In the genomic region with DNA sequence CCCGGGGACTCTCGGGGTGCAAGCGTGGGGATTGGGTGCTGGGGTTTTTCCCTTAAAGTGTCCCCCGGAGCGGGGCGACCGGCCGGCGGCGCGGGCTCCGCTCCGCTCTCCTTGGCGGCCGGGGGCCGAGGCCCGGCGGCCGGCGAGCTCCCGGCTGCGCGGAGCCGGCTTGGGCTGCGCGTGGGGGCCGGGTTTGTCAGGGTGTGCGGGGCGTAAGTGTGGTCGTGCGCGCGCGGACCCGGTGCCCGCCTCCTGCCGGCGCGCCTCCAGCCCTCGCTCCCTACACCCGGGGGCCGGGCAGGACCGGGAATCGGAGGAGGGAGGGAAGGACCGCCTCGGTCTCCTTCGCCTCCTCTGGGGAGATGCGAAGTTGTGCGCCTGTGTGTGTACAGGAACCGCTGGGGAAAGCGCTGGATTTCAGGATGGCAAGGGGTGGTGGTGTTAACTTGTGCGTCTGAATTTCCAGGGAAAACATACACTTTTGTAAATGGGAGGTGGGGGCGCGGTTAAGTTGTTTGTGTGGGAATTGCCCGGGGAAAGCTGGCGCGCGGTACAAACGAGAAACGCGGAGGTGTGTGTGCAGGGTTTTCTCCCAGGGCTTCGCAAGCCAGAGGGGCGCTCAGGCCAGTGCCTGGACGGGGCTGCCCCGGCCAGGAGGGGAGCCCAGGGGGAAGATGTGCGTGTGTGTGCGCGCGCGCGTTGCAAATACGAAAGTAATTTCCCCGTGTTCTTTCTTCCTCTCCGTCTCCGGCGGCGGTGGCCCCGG, we compare ENCODE assay signal across 8 cellular contexts. TPM values are rescaled to one million over a fixed set of nuclear protein-coding genes. Genes with fewer than 3 reads are reported as not detected.
A peak's percentile ranks its signal among the peaks of the same experiment; 100 is the strongest.
DNase-seq lines count a peak whose midpoint lies in the region; ATAC-seq, FAIRE-seq and TF ChIP-seq lines count a peak whose summit lies in the region.

No MANE protein-coding gene starts in this region.

- no peaks in the 10 kb centered on the region; a peak in 1 of 5 replicates for H3K27me3 ChIP-seq in HepG2 (ENCODE audit: control insufficient read depth in 1 of 2, insufficient read depth in 2 of 2, low read length in 2 of 2)

- in situ Hi-C loops in HepG2 (cut with HindIII; ENCODE audit: extremely low pct_ligation_motif_present, low pct_unique_long_range_greater_than_20kb) = no loop called here

- H3K4me3 Mint-ChIP-seq in stimulated activated effector memory CD8-positive, alpha-beta T cell treated with anti-CD3 and anti-CD28 coated beads, Interleukin-12 subunit alpha, Interleukin-12 subunit beta, amount 100 ng/mL, for 72 hours = peak overlapping the region; percentile 75

- H4K20me1 ChIP-seq in HepG2 (ENCODE audit: insufficient read depth, low read length) = peaks cover 39% of the 10 kb centered on the region

- ATAC-seq in GM19328 (IDR thresholded peaks at IDR 0.05; ENCODE audit: unreplicated experiment) (peak; percentile 9), HG03442 (IDR thresholded peaks at IDR 0.05; ENCODE audit: unreplicated experiment) (peak; percentile 13), HepG2 (no peak)
- peak; percentile 18 for ATAC-seq in stimulated activated effector memory CD8-positive, alpha-beta T cell treated with anti-CD3 and anti-CD28 coated beads, Interleukin-12 subunit alpha, Interleukin-12 subunit beta, amount 100 ng/mL, for 72 hours

- peak overlapping the region; percentile 97 for H3K27ac ChIP-seq in VCaP
- peak overlapping the region; percentile 91 for H3K27ac ChIP-seq in HepG2 (ENCODE audit: extremely low read length, insufficient read depth, low read length)

- H3K36me3 ChIP-seq in HepG2 (replicated peaks in 1 of 2; ENCODE audit: control insufficient read depth in 1 of 2, insufficient read depth in 2 of 2, low read length in 2 of 2) = no peaks in the 10 kb centered on the region; a peak in 1 of 5 replicates

- no peaks in the 10 kb centered on the region for H3K9me3 Mint-ChIP-seq in stimulated activated effector memory CD8-positive, alpha-beta T cell treated with anti-CD3 and anti-CD28 coated beads, Interleukin-12 subunit alpha, Interleukin-12 subunit beta, amount 100 ng/mL, for 72 hours

- no peak for DNase-seq in AG09309 (ENCODE audit: low read depth)
- peak; percentile 60 for DNase-seq in choroid plexus epithelial cell (ENCODE audit: low read depth)
- no peak for DNase-seq in HepG2 (ENCODE audit: low spot score)
- peak; percentile 22 to 75 for DNase-seq in stimulated activated effector memory CD8-positive, alpha-beta T cell treated with anti-CD3 and anti-CD28 coated beads, Interleukin-12 subunit alpha, Interleukin-12 subunit beta, amount 100 ng/mL, for 72 hours (ENCODE audit: low spot score in 2 of 2)
- no peak for DNase-seq in effector CD8-positive, alpha-beta T cell (lab: John Stamatoyannopoulos, UW)

- H3K79me2 ChIP-seq in HepG2 (ENCODE audit: insufficient read depth, low read length) = peaks cover 50% of the 10 kb centered on the region

- TSS peak; percentile 35 for BruUV-seq in HepG2 (replicated peaks; lab: Mats Ljungman, UMichigan)

- peak overlapping the region; percentile 69 for H3K4me2 ChIP-seq in HepG2 (ENCODE audit: low read depth, low read length)

- peaks cover 56% of the 10 kb centered on the region for H3K4me1 ChIP-seq in HepG2 (ENCODE audit: insufficient read depth, low read length)

- H3K27ac Mint-ChIP-seq in stimulated activated effector memory CD8-positive, alpha-beta T cell treated with anti-CD3 and anti-CD28 coated beads, Interleukin-12 subunit alpha, Interleukin-12 subunit beta, amount 100 ng/mL, for 72 hours = peak overlapping the region; percentile 83

- under 1% methylated on average over 22 of the region's 78 CpGs for WGBS in HepG2 (ENCODE audit: low lambda C conversion rate)

- H3K4me1 Mint-ChIP-seq in stimulated activated effector memory CD8-positive, alpha-beta T cell treated with anti-CD3 and anti-CD28 coated beads, Interleukin-12 subunit alpha, Interleukin-12 subunit beta, amount 100 ng/mL, for 72 hours = peaks cover 45% of the 10 kb centered on the region

- no peak for TF ChIP-seq CTCF in AG09309 (IDR thresholded peaks at IDR 0.05; ENCODE audit: control insufficient read depth, insufficient read depth, low read depth, low read length, missing control alignments)
- 0 out of 2 replicates have a peak, but pooled peaks have one; percentile 10 for TF ChIP-seq CTCF in VCaP (conservative IDR thresholded peaks at IDR 0.05)
- no peak for TF ChIP-seq CTCF in choroid plexus epithelial cell (conservative IDR thresholded peaks at IDR 0.05; ENCODE audit: low read depth, low read length)
- TF ChIP-seq CTCF in HepG2 (CRISPR knock-in tag; IDR thresholded peaks at IDR 0.05) = no peak

- POLR2A ChIA-PET in HepG2 (lab: Yijun Ruan, JAX) = interaction anchor here (0.7 to 6.9 kb wide), 5 partner anchors 10 to 1023 kb away, joined by 3 to 54 read pairs (median 24); no protein-coding TSS in a partner anchor

- intact Hi-C loops in HepG2 (cut with micrococcal nuclease; ENCODE audit: unreplicated experiment) = loop anchor here (2.0 to 5.0 kb wide), 6 partner anchors 25 to 412 kb away; no protein-coding TSS in a partner anchor

- no peaks in the 10 kb centered on the region for H3K9me3 ChIP-seq in HepG2 (ENCODE audit: low read length)

- TF ChIP-seq POLR2A in HepG2 (IDR thresholded peaks at IDR 0.05; ENCODE audit: insufficient read depth in 1 of 2, low read depth in 2 of 2, low read length in 2 of 2) = no peak

- TF ChIP-seq EP300 in HepG2 (IDR thresholded peaks at IDR 0.05; ENCODE audit: low read depth in 2 of 2, low read length in 2 of 2) = no peak
- TF ChIP-seq EP300 in HepG2 (CRISPR knock-in tag; IDR thresholded peaks at IDR 0.05; ENCODE audit: borderline replicate concordance) = no peak

- peak overlapping the region; percentile 91 for H3K9ac ChIP-seq in HepG2 (ENCODE audit: insufficient read depth, low read depth, low read length)

- peaks cover 6% of the 10 kb centered on the region for H3K36me3 Mint-ChIP-seq in stimulated activated effector memory CD8-positive, alpha-beta T cell treated with anti-CD3 and anti-CD28 coated beads, Interleukin-12 subunit alpha, Interleukin-12 subunit beta, amount 100 ng/mL, for 72 hours

- H3K4me3 ChIP-seq in AG09309 (ENCODE audit: control insufficient read depth, low read depth, low read length) (peak overlapping the region; percentile 97), choroid plexus epithelial cell (ENCODE audit: low read depth, low read length) (peak overlapping the region; percentile 91), HepG2 (replicated peaks in 1 of 3; ENCODE audit: insufficient read depth in 1 of 3, low read depth in 2 of 3, low read length in 3 of 3) (peak overlapping the region; percentile 93 to 98 (median 93))

- no peak for FAIRE-seq in HepG2 (lab: Jason Lieb, UNC)

- H2AFZ ChIP-seq in HepG2 (ENCODE audit: low read length) = no peak overlapping the region

- no peak; the same call in 1 of the 2 replicates for TF ChIP-seq RAD21 in HepG2 (CRISPR knock-in tag; IDR thresholded peaks at IDR 0.05)

- CTCF ChIA-PET in HepG2 (lab: Yijun Ruan, JAX; ENCODE audit: low intra/inter-chr PET ratio, low total read pairs) = no interaction called here

TF ChIP-seq in HepG2, 621 proteins besides CTCF, POLR2A, EP300 and RAD21 (continues in another document):
- no peak for TF ChIP-seq NFRKB (IDR thresholded peaks at IDR 0.05)

RNA-seq across cellular contexts. Expression of a gene that starts 0.7 kb away (rescaled TPM):
- total RNA-seq in HepG2 (2016; rRNA removed; fragmentation: Illumina TruSeq; extraction: Trizol) = 5.3 and 11.0 TPM in 2 replicates
- 2.3 and 2.6 TPM in 2 replicates for total RNA-seq in HepG2 (2016; cell fraction: cytosol; rRNA removed; fragmentation: Illumina TruSeq; extraction: Trizol; ENCODE audit: low read depth)
- 5.2 and 10.5 TPM in 2 replicates for total RNA-seq in HepG2 (2016; cell fraction: insoluble cytoplasmic fraction; rRNA removed; fragmentation: Illumina TruSeq; extraction: Trizol)
- 7.0 and 7.7 TPM in 2 replicates for total RNA-seq in HepG2 (2016; cell fraction: membrane; rRNA removed; fragmentation: Illumina TruSeq; extraction: Trizol)
- 9.9 and 13.1 TPM in 2 replicates for total RNA-seq in HepG2 (2016; cell fraction: nucleus; rRNA removed; fragmentation: Illumina TruSeq; extraction: Trizol)
- polyA plus RNA-seq in HepG2 (2011; rRNA removed) = 8.8 and 10.2 TPM in 2 replicates
- polyA plus RNA-seq in HepG2 (2011; cell fraction: cytosol; rRNA removed) = 7.4 TPM in 2 replicates
- polyA plus RNA-seq in HepG2 (2011; cell fraction: nucleus; rRNA removed) = 42.1 and 46.0 TPM in 2 replicates
- 22.4 and 32.5 TPM in 2 replicates for polyA plus RNA-seq in HepG2 (2012)
- 0.69 and 1.1 TPM in 2 replicates for polyA plus RNA-seq in HepG2 (2016; cell fraction: cytosol; fragmentation: Illumina TruSeq; extraction: Trizol; ENCODE audit: low read depth)
- polyA plus RNA-seq in HepG2 (2016; cell fraction: insoluble cytoplasmic fraction; fragmentation: Illumina TruSeq; extraction: Trizol; ENCODE audit: low read depth) = 16.0 and 20.6 TPM in 2 replicates
- 2.4 and 3.8 TPM in 2 replicates for polyA plus RNA-seq in HepG2 (2016; cell fraction: membrane; fragmentation: Illumina TruSeq; extraction: Trizol; ENCODE audit: low read depth)
- 25.8 and 26.9 TPM in 2 replicates for polyA plus RNA-seq in HepG2 (2016; cell fraction: nucleus; fragmentation: Illumina TruSeq; extraction: Trizol; ENCODE audit: insufficient read depth, low read depth)
- polyA minus RNA-seq in HepG2 (2011; rRNA and poly(A)+ RNA removed; ENCODE audit: low replicate concordance) = 7.8 and 28.6 TPM in 2 replicates
- polyA minus RNA-seq in HepG2 (2011; cell fraction: cytosol; rRNA and poly(A)+ RNA removed) = 19.5 and 20.1 TPM in 2 replicates
- 27.4 and 29.2 TPM in 2 replicates for polyA minus RNA-seq in HepG2 (2011; cell fraction: nucleus; rRNA and poly(A)+ RNA removed)

Comparison
In these comparisons a context has a peak if more than half of its experiments do, and no peak if none do; other contexts are left out.
1. DNase-seq: peak in choroid plexus epithelial cell (single experiment) and stimulated activated effector memory CD8-positive, alpha-beta T cell treated with anti-CD3 and anti-CD28 coated beads, Interleukin-12 subunit alpha, Interleukin-12 subunit beta, amount 100 ng/mL, for 72 hours (2 of 2); none in AG09309 (single experiment), HepG2 (single experiment) and effector CD8-positive, alpha-beta T cell (single experiment).
2. Peak in every context shown above with its lines, with median percentiles within 50 percentile points of each other: H3K4me3 ChIP-seq.